In genomic region chr12:62537544-62537943, GRCh38 we compare ENCODE assay signal across 12 cellular contexts.
A peak's percentile ranks its signal among the peaks of the same experiment; 100 is the strongest.
DNase-seq lines count a peak whose midpoint lies in the region; ATAC-seq and TF ChIP-seq lines count a peak whose summit lies in the region.
"Had no signal": no experiment of that assay in that cellular context is flagged by ENCODE, and none has a peak within 500 bp of the region (broad histone marks: within the 10 kb centered on the region; RNA-seq: fewer than 3 reads in every experiment).

No MANE protein-coding gene starts in this region.

- H2BK5ac ChIP-seq in H9 (ENCODE audit: insufficient read length, low read length): no peak overlapping the region

- no peak for TF ChIP-seq POLR2A in NB4 (IDR thresholded peaks at IDR 0.05; ENCODE audit: extremely low read depth, insufficient read length)

- peaks cover 10% of the 10 kb centered on the region for H3K4me1 Mint-ChIP-seq in nephron
- no peaks in the 10 kb centered on the region for H3K4me1 Mint-ChIP-seq in H9

- H3K27me3 ChIP-seq in H9 (ENCODE audit: insufficient read depth, low read length): no peaks in the 10 kb centered on the region
- H3K27me3 ChIP-seq: heart right ventricle had no signal

- no peak overlapping the region for H3K4me3 ChIP-seq in NB4 (ENCODE audit: low read depth, low read length)
- H3K4me3 ChIP-seq in coronary artery: no peak overlapping the region
- H3K4me3 ChIP-seq: heart right ventricle had no signal

- no peak overlapping the region for H3K23ac ChIP-seq in H9 (ENCODE audit: insufficient read length, low read depth, low read length)

- no peaks in the 10 kb centered on the region for H3K9me3 ChIP-seq in H9 (ENCODE audit: control insufficient read depth, low read depth, low read length)
- H3K9me3 ChIP-seq: heart right ventricle had no signal

- no peak overlapping the region for H4K8ac ChIP-seq in H9 (replicated peaks; ENCODE audit: insufficient read length, low read depth, low read length)

- H3K4me1 ChIP-seq in H9 (ENCODE audit: insufficient read depth, low read length): no peaks in the 10 kb centered on the region

- peak; percentile 53 for DNase-seq in ELR (ENCODE audit: low read depth)
- peak; percentile 13 for DNase-seq in NB4 (ENCODE audit: low read depth)
- DNase-seq in coronary artery (ENCODE audit: low spot score): peak; percentile 75
- no peak for DNase-seq in H9
- DNase-seq in inferior parietal cortex (ENCODE audit: extremely low spot score): no peak
- DNase-seq: activated gamma-delta T cell, NCI-H2081, T-helper 2 cell had no signal

- H3K23me2 ChIP-seq in H9 (ENCODE audit: insufficient read length, low read depth, low read length, poor library complexity, severe bottlenecking): no peaks in the 10 kb centered on the region

- H2AFZ ChIP-seq in H9 (ENCODE audit: low read length): no peak overlapping the region

- peak overlapping the region in 2 of 3 experiments; percentile 48 to 53 for H3K27ac Mint-ChIP-seq in nephron
- H3K27ac Mint-ChIP-seq in H9: no peak overlapping the region

- no peak overlapping the region for H4K5ac ChIP-seq in H9 (ENCODE audit: insufficient read length, low read depth, low read length)

- no peak overlapping the region for H2BK12ac ChIP-seq in H9 (ENCODE audit: insufficient read length, low read depth, low read length)

- no peak overlapping the region for H2BK15ac ChIP-seq in H9 (ENCODE audit: low read depth, low read length)

- no peak overlapping the region for H3K14ac ChIP-seq in H9 (ENCODE audit: insufficient read depth, low read length)

- no peaks in the 10 kb centered on the region for H3K27me3 Mint-ChIP-seq in nephron (ENCODE audit: low read depth)
- no peaks in the 10 kb centered on the region for H3K27me3 Mint-ChIP-seq in H9 (ENCODE audit: low read depth)

- WGBS in H9 (ENCODE audit: extremely low coverage, insufficient read length, low lambda C conversion rate): no CpG with 5 or more reads among the region's 2 CpGs

- no peaks in the 10 kb centered on the region for H3K79me1 ChIP-seq in H9 (ENCODE audit: insufficient read depth, low read depth, low read length, poor library complexity, severe bottlenecking)

- no peak overlapping the region for H3K56ac ChIP-seq in H9 (ENCODE audit: insufficient read length, low read depth, low read length)

- no peak overlapping the region for H3K4me2 ChIP-seq in H9 (ENCODE audit: insufficient read depth, insufficient read length, low read length)

- no peak for ATAC-seq in esophagus mucosa
- ATAC-seq in HG02571 (IDR thresholded peaks at IDR 0.05; ENCODE audit: unreplicated experiment): no peak

- H2AK5ac ChIP-seq in H9 (ENCODE audit: insufficient read length, low read length): no peak overlapping the region

- H3K4ac ChIP-seq in H9 (ENCODE audit: low read depth, low read length): no peak overlapping the region

- no peaks in the 10 kb centered on the region for H3K9me3 Mint-ChIP-seq in nephron
- no peaks in the 10 kb centered on the region for H3K9me3 Mint-ChIP-seq in H9

- H3K4me3 Mint-ChIP-seq in nephron (no peak overlapping the region), H9 (no peak overlapping the region)

- no peak overlapping the region for H4K91ac ChIP-seq in H9 (ENCODE audit: insufficient read length, low read depth, low read length)

- no peak overlapping the region for H3T11ph ChIP-seq in H9 (ENCODE audit: low read length)

- H2BK120ac ChIP-seq in H9 (ENCODE audit: low read depth, low read length, poor library complexity, severe bottlenecking): no peak overlapping the region

- H3K36me3 Mint-ChIP-seq in nephron (ENCODE audit: low read depth): peaks cover 41% of the 10 kb centered on the region
- H3K36me3 Mint-ChIP-seq in H9 (ENCODE audit: insufficient read depth in 1 of 3, low read depth in 3 of 3): peaks cover 7 to 28% (median 24%) of the 10 kb centered on the region in 3 experiments; a peak in 6 of 7 replicates

- no peaks in the 10 kb centered on the region for H4K20me1 ChIP-seq in H9 (ENCODE audit: control insufficient read depth, insufficient read depth, insufficient read length)

- H3K79me2 ChIP-seq in H9 (ENCODE audit: insufficient read depth, low read length): no peaks in the 10 kb centered on the region

- H3K27ac ChIP-seq in coronary artery (peak overlapping the region in 1 of 2 donors; percentile 14), H9 (ENCODE audit: insufficient read length, low read depth, low read length) (no peak overlapping the region)

- TF ChIP-seq CTCF in NB4 (IDR thresholded peaks at IDR 0.05; ENCODE audit: low read depth, low read length): no peak
- TF ChIP-seq CTCF in coronary artery (IDR thresholded peaks at IDR 0.05): no peak
- no peak for TF ChIP-seq CTCF in nephron (IDR thresholded peaks at IDR 0.05; ENCODE audit: unreplicated experiment in 3 of 3)
- TF ChIP-seq CTCF in H9 (conservative IDR thresholded peaks at IDR 0.05): no peak

- no peak overlapping the region for H2BK20ac ChIP-seq in H9 (ENCODE audit: low read depth, low read length, poor library complexity, severe bottlenecking)

- H3K9ac ChIP-seq in H9 (ENCODE audit: extremely low read depth, insufficient read length, low read length): no peak overlapping the region

- H3K18ac ChIP-seq in H9 (ENCODE audit: insufficient read length, low read depth, low read length): no peak overlapping the region

Comparison
In these comparisons a context has a peak if more than half of its experiments do, and no peak if none do; other contexts are left out.
1. DNase-seq: peak in ELR (single experiment), NB4 (single experiment) and coronary artery (single experiment); none in H9 (single experiment) and inferior parietal cortex (single experiment).
2. H3K27ac Mint-ChIP-seq: peak in nephron (2 of 3); none in H9 (0 of 3).